In the genomic region with DNA sequence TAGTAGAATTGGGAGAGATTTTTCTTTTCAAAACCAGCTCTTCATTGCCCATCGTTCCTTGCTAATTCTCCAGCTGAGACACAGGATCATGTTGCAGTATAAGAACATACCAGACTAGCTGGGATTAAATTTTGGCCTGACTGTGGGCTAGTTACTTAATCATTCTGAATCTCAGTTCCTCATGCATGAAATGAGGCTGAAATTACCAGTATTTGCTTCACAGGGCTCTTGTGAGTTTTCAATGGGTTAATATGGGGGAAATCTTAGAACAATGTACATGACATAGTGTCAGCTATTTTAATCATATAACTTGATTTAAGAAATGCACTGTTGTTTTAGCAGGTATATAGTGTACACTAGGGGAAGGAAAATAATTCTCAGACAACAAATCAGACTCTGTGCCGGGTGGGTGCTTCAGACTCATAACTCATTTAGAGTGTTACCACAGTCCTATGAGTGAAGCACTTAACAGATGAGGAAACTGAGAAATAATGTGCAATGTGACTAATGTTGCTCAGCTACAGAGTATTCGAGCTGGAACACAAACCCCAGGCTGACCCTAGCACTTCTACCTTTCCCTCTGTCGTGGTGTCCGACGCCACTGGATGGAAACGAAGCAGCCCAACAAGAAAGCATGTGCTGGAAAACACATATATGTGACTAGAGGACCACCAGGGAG, we compare ENCODE assay signal across 1 cellular context.
TF ChIP-seq lines count a peak whose summit lies in the region.

No MANE protein-coding gene starts in this region.

TF ChIP-seq in GM12878, 131 proteins besides CTCF, POLR2A, EP300 and RAD21 (continued from another document and continues in another):
- 0 out of 2 replicates have a peak, but pooled peaks have one; percentile 12 for TF ChIP-seq NBN (IDR thresholded peaks at IDR 0.05)
- TF ChIP-seq HDAC6 (IDR thresholded peaks at IDR 0.05; ENCODE audit: unreplicated experiment) = no peak
- TF ChIP-seq, protein P1, sequence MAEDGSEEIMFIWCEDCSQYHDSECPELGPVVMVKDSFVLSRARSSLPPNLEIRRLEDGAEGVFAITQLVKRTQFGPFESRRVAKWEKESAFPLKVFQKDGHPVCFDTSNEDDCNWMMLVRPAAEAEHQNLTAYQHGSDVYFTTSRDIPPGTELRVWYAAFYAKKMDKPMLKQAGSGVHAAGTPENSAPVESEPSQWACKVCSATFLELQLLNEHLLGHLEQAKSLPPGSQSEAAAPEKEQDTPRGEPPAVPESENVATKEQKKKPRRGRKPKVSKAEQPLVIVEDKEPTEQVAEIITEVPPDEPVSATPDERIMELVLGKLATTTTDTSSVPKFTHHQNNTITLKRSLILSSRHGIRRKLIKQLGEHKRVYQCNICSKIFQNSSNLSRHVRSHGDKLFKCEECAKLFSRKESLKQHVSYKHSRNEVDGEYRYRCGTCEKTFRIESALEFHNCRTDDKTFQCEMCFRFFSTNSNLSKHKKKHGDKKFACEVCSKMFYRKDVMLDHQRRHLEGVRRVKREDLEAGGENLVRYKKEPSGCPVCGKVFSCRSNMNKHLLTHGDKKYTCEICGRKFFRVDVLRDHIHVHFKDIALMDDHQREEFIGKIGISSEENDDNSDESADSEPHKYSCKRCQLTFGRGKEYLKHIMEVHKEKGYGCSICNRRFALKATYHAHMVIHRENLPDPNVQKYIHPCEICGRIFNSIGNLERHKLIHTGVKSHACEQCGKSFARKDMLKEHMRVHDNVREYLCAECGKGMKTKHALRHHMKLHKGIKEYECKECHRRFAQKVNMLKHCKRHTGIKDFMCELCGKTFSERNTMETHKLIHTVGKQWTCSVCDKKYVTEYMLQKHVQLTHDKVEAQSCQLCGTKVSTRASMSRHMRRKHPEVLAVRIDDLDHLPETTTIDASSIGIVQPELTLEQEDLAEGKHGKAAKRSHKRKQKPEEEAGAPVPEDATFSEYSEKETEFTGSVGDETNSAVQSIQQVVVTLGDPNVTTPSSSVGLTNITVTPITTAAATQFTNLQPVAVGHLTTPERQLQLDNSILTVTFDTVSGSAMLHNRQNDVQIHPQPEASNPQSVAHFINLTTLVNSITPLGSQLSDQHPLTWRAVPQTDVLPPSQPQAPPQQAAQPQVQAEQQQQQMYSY (CRISPR knock-in tag; IDR thresholded peaks at IDR 0.05) = no peak
- peak; percentile 77 for TF ChIP-seq DPF2 (IDR thresholded peaks at IDR 0.05)
- TF ChIP-seq EED (IDR thresholded peaks at IDR 0.05; ENCODE audit: low read depth) = no peak
- no peak for TF ChIP-seq TARDBP (IDR thresholded peaks at IDR 0.05; ENCODE audit: borderline replicate concordance)
- no peak for TF ChIP-seq CHD4 (IDR thresholded peaks at IDR 0.05)
- TF ChIP-seq REST (IDR thresholded peaks at IDR 0.05; ENCODE audit: low read depth, low read length) = no peak
- TF ChIP-seq, protein P2, sequence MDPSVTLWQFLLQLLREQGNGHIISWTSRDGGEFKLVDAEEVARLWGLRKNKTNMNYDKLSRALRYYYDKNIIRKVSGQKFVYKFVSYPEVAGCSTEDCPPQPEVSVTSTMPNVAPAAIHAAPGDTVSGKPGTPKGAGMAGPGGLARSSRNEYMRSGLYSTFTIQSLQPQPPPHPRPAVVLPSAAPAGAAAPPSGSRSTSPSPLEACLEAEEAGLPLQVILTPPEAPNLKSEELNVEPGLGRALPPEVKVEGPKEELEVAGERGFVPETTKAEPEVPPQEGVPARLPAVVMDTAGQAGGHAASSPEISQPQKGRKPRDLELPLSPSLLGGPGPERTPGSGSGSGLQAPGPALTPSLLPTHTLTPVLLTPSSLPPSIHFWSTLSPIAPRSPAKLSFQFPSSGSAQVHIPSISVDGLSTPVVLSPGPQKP (IDR thresholded peaks at IDR 0.05; ENCODE audit: low read depth, low read length) = no peak
- no peak for TF ChIP-seq ZNF622 (IDR thresholded peaks at IDR 0.05)
- TF ChIP-seq PAX5 (IDR thresholded peaks at IDR 0.05; ENCODE audit: borderline replicate concordance, low read depth, low read length) = peak; percentile 67; the same call in 1 of the 2 replicates
- no peak for TF ChIP-seq SREBF2 (IDR thresholded peaks at IDR 0.05; ENCODE audit: low read length)
- TF ChIP-seq STAT3 (IDR thresholded peaks at IDR 0.05; ENCODE audit: low read depth, low read length) = no peak
- no peak for TF ChIP-seq KLF5 (IDR thresholded peaks at IDR 0.05; ENCODE audit: partially characterized antibody)
- TF ChIP-seq, protein P3, sequence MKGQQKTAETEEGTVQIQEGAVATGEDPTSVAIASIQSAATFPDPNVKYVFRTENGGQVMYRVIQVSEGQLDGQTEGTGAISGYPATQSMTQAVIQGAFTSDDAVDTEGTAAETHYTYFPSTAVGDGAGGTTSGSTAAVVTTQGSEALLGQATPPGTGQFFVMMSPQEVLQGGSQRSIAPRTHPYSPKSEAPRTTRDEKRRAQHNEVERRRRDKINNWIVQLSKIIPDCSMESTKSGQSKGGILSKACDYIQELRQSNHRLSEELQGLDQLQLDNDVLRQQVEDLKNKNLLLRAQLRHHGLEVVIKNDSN (IDR thresholded peaks at IDR 0.05; ENCODE audit: borderline replicate concordance, extremely low read length, insufficient read depth, low read depth, low read length) = no peak
- TF ChIP-seq, protein P4, sequence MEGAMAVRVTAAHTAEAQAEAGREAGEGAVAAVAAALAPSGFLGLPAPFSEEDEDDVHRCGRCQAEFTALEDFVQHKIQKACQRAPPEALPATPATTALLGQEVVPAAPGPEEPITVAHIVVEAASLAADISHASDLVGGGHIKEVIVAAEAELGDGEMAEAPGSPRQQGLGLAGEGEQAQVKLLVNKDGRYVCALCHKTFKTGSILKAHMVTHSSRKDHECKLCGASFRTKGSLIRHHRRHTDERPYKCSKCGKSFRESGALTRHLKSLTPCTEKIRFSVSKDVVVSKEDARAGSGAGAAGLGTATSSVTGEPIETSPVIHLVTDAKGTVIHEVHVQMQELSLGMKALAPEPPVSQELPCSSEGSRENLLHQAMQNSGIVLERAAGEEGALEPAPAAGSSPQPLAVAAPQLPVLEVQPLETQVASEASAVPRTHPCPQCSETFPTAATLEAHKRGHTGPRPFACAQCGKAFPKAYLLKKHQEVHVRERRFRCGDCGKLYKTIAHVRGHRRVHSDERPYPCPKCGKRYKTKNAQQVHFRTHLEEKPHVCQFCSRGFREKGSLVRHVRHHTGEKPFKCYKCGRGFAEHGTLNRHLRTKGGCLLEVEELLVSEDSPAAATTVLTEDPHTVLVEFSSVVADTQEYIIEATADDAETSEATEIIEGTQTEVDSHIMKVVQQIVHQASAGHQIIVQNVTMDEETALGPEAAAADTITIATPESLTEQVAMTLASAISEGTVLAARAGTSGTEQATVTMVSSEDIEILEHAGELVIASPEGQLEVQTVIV (IDR thresholded peaks at IDR 0.05; ENCODE audit: borderline replicate concordance, partially characterized antibody) = no peak
- no peak for TF ChIP-seq RELA (IDR thresholded peaks at IDR 0.05; ENCODE audit: borderline replicate concordance, partially characterized antibody)
- no peak for TF ChIP-seq KAT2A (conservative IDR thresholded peaks at IDR 0.05; ENCODE audit: control insufficient read depth, low read depth, low read length)
- TF ChIP-seq FOXK2 (IDR thresholded peaks at IDR 0.05) = no peak
- TF ChIP-seq HSF1 (IDR thresholded peaks at IDR 0.05; ENCODE audit: low read depth, low read length) = no peak
- no peak for TF ChIP-seq MYB (IDR thresholded peaks at IDR 0.05; ENCODE audit: borderline replicate concordance, low read depth, low read length)
- no peak for TF ChIP-seq HCFC1 (IDR thresholded peaks at IDR 0.05; ENCODE audit: low read length)
- TF ChIP-seq CHD2 (IDR thresholded peaks at IDR 0.05; ENCODE audit: borderline replicate concordance, low read depth, low read length) = no peak
- no peak for TF ChIP-seq STAT1 (conservative IDR thresholded peaks at IDR 0.05)
- no peak for TF ChIP-seq ZNF24 (IDR thresholded peaks at IDR 0.05)
- TF ChIP-seq SMAD5 (IDR thresholded peaks at IDR 0.05; ENCODE audit: low read depth) = peak; percentile 53
- TF ChIP-seq, protein P5, sequence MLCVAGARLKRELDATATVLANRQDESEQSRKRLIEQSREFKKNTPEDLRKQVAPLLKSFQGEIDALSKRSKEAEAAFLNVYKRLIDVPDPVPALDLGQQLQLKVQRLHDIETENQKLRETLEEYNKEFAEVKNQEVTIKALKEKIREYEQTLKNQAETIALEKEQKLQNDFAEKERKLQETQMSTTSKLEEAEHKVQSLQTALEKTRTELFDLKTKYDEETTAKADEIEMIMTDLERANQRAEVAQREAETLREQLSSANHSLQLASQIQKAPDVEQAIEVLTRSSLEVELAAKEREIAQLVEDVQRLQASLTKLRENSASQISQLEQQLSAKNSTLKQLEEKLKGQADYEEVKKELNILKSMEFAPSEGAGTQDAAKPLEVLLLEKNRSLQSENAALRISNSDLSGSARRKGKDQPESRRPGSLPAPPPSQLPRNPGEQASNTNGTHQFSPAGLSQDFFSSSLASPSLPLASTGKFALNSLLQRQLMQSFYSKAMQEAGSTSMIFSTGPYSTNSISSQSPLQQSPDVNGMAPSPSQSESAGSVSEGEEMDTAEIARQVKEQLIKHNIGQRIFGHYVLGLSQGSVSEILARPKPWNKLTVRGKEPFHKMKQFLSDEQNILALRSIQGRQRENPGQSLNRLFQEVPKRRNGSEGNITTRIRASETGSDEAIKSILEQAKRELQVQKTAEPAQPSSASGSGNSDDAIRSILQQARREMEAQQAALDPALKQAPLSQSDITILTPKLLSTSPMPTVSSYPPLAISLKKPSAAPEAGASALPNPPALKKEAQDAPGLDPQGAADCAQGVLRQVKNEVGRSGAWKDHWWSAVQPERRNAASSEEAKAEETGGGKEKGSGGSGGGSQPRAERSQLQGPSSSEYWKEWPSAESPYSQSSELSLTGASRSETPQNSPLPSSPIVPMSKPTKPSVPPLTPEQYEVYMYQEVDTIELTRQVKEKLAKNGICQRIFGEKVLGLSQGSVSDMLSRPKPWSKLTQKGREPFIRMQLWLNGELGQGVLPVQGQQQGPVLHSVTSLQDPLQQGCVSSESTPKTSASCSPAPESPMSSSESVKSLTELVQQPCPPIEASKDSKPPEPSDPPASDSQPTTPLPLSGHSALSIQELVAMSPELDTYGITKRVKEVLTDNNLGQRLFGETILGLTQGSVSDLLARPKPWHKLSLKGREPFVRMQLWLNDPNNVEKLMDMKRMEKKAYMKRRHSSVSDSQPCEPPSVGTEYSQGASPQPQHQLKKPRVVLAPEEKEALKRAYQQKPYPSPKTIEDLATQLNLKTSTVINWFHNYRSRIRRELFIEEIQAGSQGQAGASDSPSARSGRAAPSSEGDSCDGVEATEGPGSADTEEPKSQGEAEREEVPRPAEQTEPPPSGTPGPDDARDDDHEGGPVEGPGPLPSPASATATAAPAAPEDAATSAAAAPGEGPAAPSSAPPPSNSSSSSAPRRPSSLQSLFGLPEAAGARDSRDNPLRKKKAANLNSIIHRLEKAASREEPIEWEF (IDR thresholded peaks at IDR 0.05; ENCODE audit: insufficient replicate concordance, low read depth, low read length) = no peak
- no peak for TF ChIP-seq SMC3 (IDR thresholded peaks at IDR 0.05; ENCODE audit: borderline replicate concordance, low read length)
- TF ChIP-seq BACH1 (IDR thresholded peaks at IDR 0.05; ENCODE audit: borderline replicate concordance) = 0 out of 2 replicates have a peak, but pooled peaks have one; percentile 43
- TF ChIP-seq RBBP5 (conservative IDR thresholded peaks at IDR 0.05) = no peak
- TF ChIP-seq TAF1 (IDR thresholded peaks at IDR 0.05; ENCODE audit: borderline replicate concordance, low read depth, low read length) = peak; percentile 44; the same call in 1 of the 2 replicates
- TF ChIP-seq BMI1 (IDR thresholded peaks at IDR 0.05; ENCODE audit: borderline replicate concordance) = no peak
- TF ChIP-seq LARP7 (IDR thresholded peaks at IDR 0.05) = no peak
- TF ChIP-seq ZNF207 (IDR thresholded peaks at IDR 0.05; ENCODE audit: borderline replicate concordance) = no peak
